21 cellular contexts compared by ENCODE assay signal in genomic region chr17:2947996-2948550, GRCh38.
"Had no signal": no experiment of that assay in that cellular context is flagged by ENCODE, and none has a peak within 500 bp of the region (broad histone marks: within the 10 kb centered on the region; RNA-seq: fewer than 3 reads in every experiment).

No MANE protein-coding gene starts in this region.

- H3K9me3 ChIP-seq: breast epithelium, gastrocnemius medialis, thoracic aorta had no signal

- H3K27me3 ChIP-seq: breast epithelium, gastrocnemius medialis had no signal

- H3K36me3 Mint-ChIP-seq: activated CD8-positive, alpha-beta memory T cell treated with anti-CD3 and anti-CD28 coated beads, Interleukin-2, amount 10 ng/mL, durations not matched to agents 7 days and 5 days; activated naive CD4-positive, alpha-beta T cell treated with anti-CD3 and anti-CD28 coated beads, Interleukin-2, amount 50 U/mL, for 72 hours had no signal

- H3K27ac ChIP-seq: breast epithelium, gastrocnemius medialis, thoracic aorta had no signal

- H3K27ac Mint-ChIP-seq: activated CD8-positive, alpha-beta memory T cell treated with anti-CD3 and anti-CD28 coated beads, Interleukin-2, amount 10 ng/mL, durations not matched to agents 7 days and 5 days; activated naive CD4-positive, alpha-beta T cell treated with anti-CD3 and anti-CD28 coated beads, Interleukin-2, amount 50 U/mL, for 72 hours; stimulated activated naive CD8-positive, alpha-beta T cell treated with anti-CD3 and anti-CD28 coated beads, Interleukin-15, Interleukin-2, amounts not matched to agents 100 ng/mL and 50 ng/mL, for 24 hours; T-helper 2 cell treated with Interferon-gamma antibody and Interleukin-4, amounts not matched to agents 5 μg/mL and 100 μg/mL, for 36 hours had no signal

- H3K27me3 Mint-ChIP-seq: activated CD8-positive, alpha-beta memory T cell treated with anti-CD3 and anti-CD28 coated beads, Interleukin-2, amount 10 ng/mL, durations not matched to agents 7 days and 5 days had no signal

- H3K4me3 Mint-ChIP-seq: activated CD8-positive, alpha-beta memory T cell treated with anti-CD3 and anti-CD28 coated beads, Interleukin-2, amount 10 ng/mL, durations not matched to agents 7 days and 5 days; activated T-cell treated with anti-CD3 and anti-CD28 coated beads, Interleukin-2, amount 50 U/mL, for 4 hours; stimulated activated naive CD8-positive, alpha-beta T cell treated with anti-CD3 and anti-CD28 coated beads, Interleukin-15, Interleukin-2, amounts not matched to agents 100 ng/mL and 50 ng/mL, for 24 hours; T-helper 2 cell treated with Interferon-gamma antibody and Interleukin-4, amounts not matched to agents 5 μg/mL and 100 μg/mL, for 36 hours had no signal

- DNase-seq: activated CD4-positive, alpha-beta T cell treated with anti-CD3 and anti-CD28 coated beads for 1 hour; activated CD4-positive, alpha-beta T cell treated with anti-CD3 and anti-CD28 coated beads, Interleukin-2, amount 50 U/mL, for 48 hours; activated CD8-positive, alpha-beta memory T cell treated with anti-CD3 and anti-CD28 coated beads, Interleukin-2, amount 10 ng/mL, durations not matched to agents 7 days and 5 days; activated T-cell treated with anti-CD3 and anti-CD28 coated beads, Interleukin-2, amount 50 U/mL, for 4 hours; anterior cingulate cortex; effector CD8-positive, alpha-beta T cell; gastrocnemius medialis; kidney glomerular epithelial cell; naive B cell; occipital lobe; stimulated activated CD4-positive, alpha-beta T cell treated with anti-CD3 and anti-CD28 coated beads, Interleukin-12 subunit alpha, Interleukin-12 subunit beta, amount 100 ng/mL, for 4 hours; stimulated activated CD4-positive, alpha-beta T cell treated with anti-CD3 and anti-CD28 coated beads, Interleukin-2, amount 100 ng/mL, for 48 hours; SW 1271 had no signal

- H3K4me1 ChIP-seq: breast epithelium, gastrocnemius medialis had no signal

- H3K36me3 ChIP-seq: breast epithelium, gastrocnemius medialis, thoracic aorta had no signal

- H3K4me3 ChIP-seq: breast epithelium, gastrocnemius medialis, thoracic aorta had no signal

- ATAC-seq: activated CD8-positive, alpha-beta memory T cell treated with anti-CD3 and anti-CD28 coated beads, Interleukin-2, amount 10 ng/mL, durations not matched to agents 7 days and 5 days; activated naive CD4-positive, alpha-beta T cell treated with anti-CD3 and anti-CD28 coated beads, Interleukin-2, amount 50 U/mL, for 72 hours; activated T-cell treated with anti-CD3 and anti-CD28 coated beads, Interleukin-2, amount 50 U/mL, for 4 hours; gastrocnemius medialis; sciatic nerve had no signal

- H3K9me3 Mint-ChIP-seq: activated naive CD4-positive, alpha-beta T cell treated with anti-CD3 and anti-CD28 coated beads, Interleukin-2, amount 50 U/mL, for 72 hours; activated T-cell treated with anti-CD3 and anti-CD28 coated beads, Interleukin-2, amount 50 U/mL, for 4 hours; naive B cell; stimulated activated naive CD8-positive, alpha-beta T cell treated with anti-CD3 and anti-CD28 coated beads, Interleukin-15, Interleukin-2, amounts not matched to agents 100 ng/mL and 50 ng/mL, for 24 hours; T-helper 2 cell treated with Interferon-gamma antibody and Interleukin-4, amounts not matched to agents 5 μg/mL and 100 μg/mL, for 36 hours had no signal

- FAIRE-seq: colon, urothelium cell line had no signal
